1 cellular context compared by ENCODE assay signal in genomic region chr13:44917589-44918322, GRCh38.
TF ChIP-seq lines count a peak whose summit lies in the region.

No MANE protein-coding gene starts in this region.

TF ChIP-seq in HepG2, 621 proteins besides CTCF, POLR2A, EP300 and RAD21 (continued from another document and continues in another):
- TF ChIP-seq BRF2 (CRISPR knock-in tag; IDR thresholded peaks at IDR 0.05), result no peak
- no peak for TF ChIP-seq EEA1 (CRISPR knock-in tag; IDR thresholded peaks at IDR 0.05; ENCODE audit: borderline replicate concordance)
- TF ChIP-seq RELA (CRISPR knock-in tag; IDR thresholded peaks at IDR 0.05), result peak; percentile 42; the same call in 1 of the 2 replicates
- TF ChIP-seq TOPORS (CRISPR knock-in tag; IDR thresholded peaks at IDR 0.05), result peak; percentile 65; the same call in 1 of the 2 replicates
- no peak for TF ChIP-seq TMF1 (CRISPR knock-in tag; IDR thresholded peaks at IDR 0.05; ENCODE audit: low read depth)
- no peak for TF ChIP-seq ZNF570 (CRISPR knock-in tag; IDR thresholded peaks at IDR 0.05; ENCODE audit: borderline replicate concordance)
- TF ChIP-seq, protein P1, sequence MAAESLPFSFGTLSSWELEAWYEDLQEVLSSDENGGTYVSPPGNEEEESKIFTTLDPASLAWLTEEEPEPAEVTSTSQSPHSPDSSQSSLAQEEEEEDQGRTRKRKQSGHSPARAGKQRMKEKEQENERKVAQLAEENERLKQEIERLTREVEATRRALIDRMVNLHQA (CRISPR knock-in tag; IDR thresholded peaks at IDR 0.05), result no peak
- TF ChIP-seq ATF4 (CRISPR knock-in tag; IDR thresholded peaks at IDR 0.05), result 0 out of 4 replicates have a peak, but pooled peaks of 1 of the 2 experiments have one; percentile 1
- no peak for TF ChIP-seq ZNF75D (CRISPR knock-in tag; IDR thresholded peaks at IDR 0.05; ENCODE audit: borderline replicate concordance)
- no peak for TF ChIP-seq ZKSCAN5 (CRISPR knock-in tag; IDR thresholded peaks at IDR 0.05)
- no peak for TF ChIP-seq MTA3 (CRISPR knock-in tag; IDR thresholded peaks at IDR 0.05)
- TF ChIP-seq, protein P2, sequence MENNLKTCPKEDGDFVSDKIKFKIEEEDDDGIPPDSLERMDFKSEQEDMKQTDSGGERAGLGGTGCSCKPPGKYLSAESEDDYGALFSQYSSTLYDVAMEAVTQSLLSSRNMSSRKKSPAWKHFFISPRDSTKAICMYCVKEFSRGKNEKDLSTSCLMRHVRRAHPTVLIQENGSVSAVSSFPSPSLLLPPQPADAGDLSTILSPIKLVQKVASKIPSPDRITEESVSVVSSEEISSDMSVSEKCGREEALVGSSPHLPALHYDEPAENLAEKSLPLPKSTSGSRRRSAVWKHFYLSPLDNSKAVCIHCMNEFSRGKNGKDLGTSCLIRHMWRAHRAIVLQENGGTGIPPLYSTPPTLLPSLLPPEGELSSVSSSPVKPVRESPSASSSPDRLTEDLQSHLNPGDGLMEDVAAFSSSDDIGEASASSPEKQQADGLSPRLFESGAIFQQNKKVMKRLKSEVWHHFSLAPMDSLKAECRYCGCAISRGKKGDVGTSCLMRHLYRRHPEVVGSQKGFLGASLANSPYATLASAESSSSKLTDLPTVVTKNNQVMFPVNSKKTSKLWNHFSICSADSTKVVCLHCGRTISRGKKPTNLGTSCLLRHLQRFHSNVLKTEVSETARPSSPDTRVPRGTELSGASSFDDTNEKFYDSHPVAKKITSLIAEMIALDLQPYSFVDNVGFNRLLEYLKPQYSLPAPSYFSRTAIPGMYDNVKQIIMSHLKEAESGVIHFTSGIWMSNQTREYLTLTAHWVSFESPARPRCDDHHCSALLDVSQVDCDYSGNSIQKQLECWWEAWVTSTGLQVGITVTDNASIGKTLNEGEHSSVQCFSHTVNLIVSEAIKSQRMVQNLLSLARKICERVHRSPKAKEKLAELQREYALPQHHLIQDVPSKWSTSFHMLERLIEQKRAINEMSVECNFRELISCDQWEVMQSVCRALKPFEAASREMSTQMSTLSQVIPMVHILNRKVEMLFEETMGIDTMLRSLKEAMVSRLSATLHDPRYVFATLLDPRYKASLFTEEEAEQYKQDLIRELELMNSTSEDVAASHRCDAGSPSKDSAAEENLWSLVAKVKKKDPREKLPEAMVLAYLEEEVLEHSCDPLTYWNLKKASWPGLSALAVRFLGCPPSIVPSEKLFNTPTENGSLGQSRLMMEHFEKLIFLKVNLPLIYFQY (CRISPR knock-in tag; IDR thresholded peaks at IDR 0.05; ENCODE audit: borderline replicate concordance), result 0 out of 2 replicates have a peak, but pooled peaks have one; percentile 30
- no peak for TF ChIP-seq GZF1 (CRISPR knock-in tag; IDR thresholded peaks at IDR 0.05)
- TF ChIP-seq MTF2 (CRISPR knock-in tag; IDR thresholded peaks at IDR 0.05; ENCODE audit: borderline replicate concordance), result 0 out of 2 replicates have a peak, but pooled peaks have one; percentile 21
- TF ChIP-seq HDAC1 (CRISPR knock-in tag; IDR thresholded peaks at IDR 0.05), result peak; percentile 46; the same call in 1 of the 2 replicates
- TF ChIP-seq ZNF224 (CRISPR knock-in tag; IDR thresholded peaks at IDR 0.05), result peak; percentile 63
- no peak for TF ChIP-seq ZNF530 (CRISPR knock-in tag; IDR thresholded peaks at IDR 0.05; ENCODE audit: low read depth)
- no peak for TF ChIP-seq MAFF (IDR thresholded peaks at IDR 0.05; ENCODE audit: low read depth, low read length)
- TF ChIP-seq SIN3B (IDR thresholded peaks at IDR 0.05; ENCODE audit: low read length), result peak; percentile 29; the same call in 1 of the 2 replicates
- TF ChIP-seq ZNF335 (CRISPR knock-in tag; IDR thresholded peaks at IDR 0.05), result no peak; the same call in 1 of the 2 replicates
- TF ChIP-seq CSRNP2 (CRISPR knock-in tag; conservative IDR thresholded peaks at IDR 0.05; ENCODE audit: low read depth), result no peak
- 0 out of 2 replicates have a peak, but pooled peaks have one; percentile 14 for TF ChIP-seq ZNF644 (CRISPR knock-in tag; IDR thresholded peaks at IDR 0.05; ENCODE audit: low read depth)
- no peak for TF ChIP-seq JARID2 (CRISPR knock-in tag; IDR thresholded peaks at IDR 0.05; ENCODE audit: insufficient replicate concordance)
- peak; percentile 71; the same call in 1 of the 2 replicates for TF ChIP-seq ZSCAN29 (CRISPR knock-in tag; conservative IDR thresholded peaks at IDR 0.05)
- no peak for TF ChIP-seq ZNF782 (CRISPR knock-in tag; IDR thresholded peaks at IDR 0.05; ENCODE audit: borderline replicate concordance)
- no peak for TF ChIP-seq NPAS2 (CRISPR knock-in tag; IDR thresholded peaks at IDR 0.05; ENCODE audit: borderline replicate concordance)
- peak; percentile 69 for TF ChIP-seq ZBTB21 (CRISPR knock-in tag; IDR thresholded peaks at IDR 0.05)
- TF ChIP-seq, protein P3, sequence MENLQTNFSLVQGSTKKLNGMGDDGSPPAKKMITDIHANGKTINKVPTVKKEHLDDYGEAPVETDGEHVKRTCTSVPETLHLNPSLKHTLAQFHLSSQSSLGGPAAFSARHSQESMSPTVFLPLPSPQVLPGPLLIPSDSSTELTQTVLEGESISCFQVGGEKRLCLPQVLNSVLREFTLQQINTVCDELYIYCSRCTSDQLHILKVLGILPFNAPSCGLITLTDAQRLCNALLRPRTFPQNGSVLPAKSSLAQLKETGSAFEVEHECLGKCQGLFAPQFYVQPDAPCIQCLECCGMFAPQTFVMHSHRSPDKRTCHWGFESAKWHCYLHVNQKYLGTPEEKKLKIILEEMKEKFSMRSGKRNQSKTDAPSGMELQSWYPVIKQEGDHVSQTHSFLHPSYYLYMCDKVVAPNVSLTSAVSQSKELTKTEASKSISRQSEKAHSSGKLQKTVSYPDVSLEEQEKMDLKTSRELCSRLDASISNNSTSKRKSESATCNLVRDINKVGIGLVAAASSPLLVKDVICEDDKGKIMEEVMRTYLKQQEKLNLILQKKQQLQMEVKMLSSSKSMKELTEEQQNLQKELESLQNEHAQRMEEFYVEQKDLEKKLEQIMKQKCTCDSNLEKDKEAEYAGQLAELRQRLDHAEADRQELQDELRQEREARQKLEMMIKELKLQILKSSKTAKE (CRISPR knock-in tag; IDR thresholded peaks at IDR 0.05; ENCODE audit: borderline replicate concordance), result no peak
- no peak for TF ChIP-seq ZFP1 (CRISPR knock-in tag; IDR thresholded peaks at IDR 0.05)
- TF ChIP-seq TAF15 (IDR thresholded peaks at IDR 0.05; ENCODE audit: low read depth, low read length, poor library complexity, severe bottlenecking), result no peak
- TF ChIP-seq ZSCAN20 (CRISPR knock-in tag; IDR thresholded peaks at IDR 0.05; ENCODE audit: borderline replicate concordance), result peak; percentile 5; the same call in 1 of the 2 replicates
- TF ChIP-seq AGO1 (IDR thresholded peaks at IDR 0.05; ENCODE audit: low read depth, low read length, poor library complexity, severe bottlenecking), result no peak
- TF ChIP-seq ZNF280B (CRISPR knock-in tag; IDR thresholded peaks at IDR 0.05; ENCODE audit: borderline replicate concordance), result no peak
- no peak for TF ChIP-seq NFIB (CRISPR knock-in tag; IDR thresholded peaks at IDR 0.05; ENCODE audit: borderline replicate concordance)
- TF ChIP-seq ADNP (CRISPR knock-in tag; IDR thresholded peaks at IDR 0.05), result no peak
- 0 out of 2 replicates have a peak, but pooled peaks have one; percentile 50 for TF ChIP-seq RORA (CRISPR knock-in tag; IDR thresholded peaks at IDR 0.05)
- TF ChIP-seq ZNF878 (CRISPR knock-in tag; IDR thresholded peaks at IDR 0.05), result peak; percentile 65; the same call in 1 of the 2 replicates
- TF ChIP-seq, protein P4, sequence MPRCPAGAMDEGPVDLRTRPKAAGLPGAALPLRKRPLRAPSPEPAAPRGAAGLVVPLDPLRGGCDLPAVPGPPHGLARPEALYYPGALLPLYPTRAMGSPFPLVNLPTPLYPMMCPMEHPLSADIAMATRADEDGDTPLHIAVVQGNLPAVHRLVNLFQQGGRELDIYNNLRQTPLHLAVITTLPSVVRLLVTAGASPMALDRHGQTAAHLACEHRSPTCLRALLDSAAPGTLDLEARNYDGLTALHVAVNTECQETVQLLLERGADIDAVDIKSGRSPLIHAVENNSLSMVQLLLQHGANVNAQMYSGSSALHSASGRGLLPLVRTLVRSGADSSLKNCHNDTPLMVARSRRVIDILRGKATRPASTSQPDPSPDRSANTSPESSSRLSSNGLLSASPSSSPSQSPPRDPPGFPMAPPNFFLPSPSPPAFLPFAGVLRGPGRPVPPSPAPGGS (CRISPR knock-in tag; IDR thresholded peaks at IDR 0.05), result 0 out of 2 replicates have a peak, but pooled peaks have one; percentile 40
- TF ChIP-seq ZNF619 (CRISPR knock-in tag; IDR thresholded peaks at IDR 0.05), result no peak; the same call in 1 of the 2 replicates
- TF ChIP-seq ATF1 (CRISPR knock-in tag; IDR thresholded peaks at IDR 0.05), result peak; percentile 87
- no peak; the same call in 1 of the 2 replicates for TF ChIP-seq ZNF839 (CRISPR knock-in tag; IDR thresholded peaks at IDR 0.05; ENCODE audit: borderline replicate concordance)
- no peak for TF ChIP-seq REL (CRISPR knock-in tag; conservative IDR thresholded peaks at IDR 0.05)
- TF ChIP-seq, protein P5, sequence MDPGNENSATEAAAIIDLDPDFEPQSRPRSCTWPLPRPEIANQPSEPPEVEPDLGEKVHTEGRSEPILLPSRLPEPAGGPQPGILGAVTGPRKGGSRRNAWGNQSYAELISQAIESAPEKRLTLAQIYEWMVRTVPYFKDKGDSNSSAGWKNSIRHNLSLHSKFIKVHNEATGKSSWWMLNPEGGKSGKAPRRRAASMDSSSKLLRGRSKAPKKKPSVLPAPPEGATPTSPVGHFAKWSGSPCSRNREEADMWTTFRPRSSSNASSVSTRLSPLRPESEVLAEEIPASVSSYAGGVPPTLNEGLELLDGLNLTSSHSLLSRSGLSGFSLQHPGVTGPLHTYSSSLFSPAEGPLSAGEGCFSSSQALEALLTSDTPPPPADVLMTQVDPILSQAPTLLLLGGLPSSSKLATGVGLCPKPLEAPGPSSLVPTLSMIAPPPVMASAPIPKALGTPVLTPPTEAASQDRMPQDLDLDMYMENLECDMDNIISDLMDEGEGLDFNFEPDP (CRISPR knock-in tag; conservative IDR thresholded peaks at IDR 0.05), result no peak
- no peak for TF ChIP-seq PTBP1 (IDR thresholded peaks at IDR 0.05; ENCODE audit: low read depth, low read length, poor library complexity, severe bottlenecking)
- TF ChIP-seq ZNF660 (CRISPR knock-in tag; IDR thresholded peaks at IDR 0.05; ENCODE audit: borderline replicate concordance, low read depth), result no peak
- TF ChIP-seq, protein P6, sequence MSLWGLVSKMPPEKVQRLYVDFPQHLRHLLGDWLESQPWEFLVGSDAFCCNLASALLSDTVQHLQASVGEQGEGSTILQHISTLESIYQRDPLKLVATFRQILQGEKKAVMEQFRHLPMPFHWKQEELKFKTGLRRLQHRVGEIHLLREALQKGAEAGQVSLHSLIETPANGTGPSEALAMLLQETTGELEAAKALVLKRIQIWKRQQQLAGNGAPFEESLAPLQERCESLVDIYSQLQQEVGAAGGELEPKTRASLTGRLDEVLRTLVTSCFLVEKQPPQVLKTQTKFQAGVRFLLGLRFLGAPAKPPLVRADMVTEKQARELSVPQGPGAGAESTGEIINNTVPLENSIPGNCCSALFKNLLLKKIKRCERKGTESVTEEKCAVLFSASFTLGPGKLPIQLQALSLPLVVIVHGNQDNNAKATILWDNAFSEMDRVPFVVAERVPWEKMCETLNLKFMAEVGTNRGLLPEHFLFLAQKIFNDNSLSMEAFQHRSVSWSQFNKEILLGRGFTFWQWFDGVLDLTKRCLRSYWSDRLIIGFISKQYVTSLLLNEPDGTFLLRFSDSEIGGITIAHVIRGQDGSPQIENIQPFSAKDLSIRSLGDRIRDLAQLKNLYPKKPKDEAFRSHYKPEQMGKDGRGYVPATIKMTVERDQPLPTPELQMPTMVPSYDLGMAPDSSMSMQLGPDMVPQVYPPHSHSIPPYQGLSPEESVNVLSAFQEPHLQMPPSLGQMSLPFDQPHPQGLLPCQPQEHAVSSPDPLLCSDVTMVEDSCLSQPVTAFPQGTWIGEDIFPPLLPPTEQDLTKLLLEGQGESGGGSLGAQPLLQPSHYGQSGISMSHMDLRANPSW (CRISPR knock-in tag; IDR thresholded peaks at IDR 0.05; ENCODE audit: borderline replicate concordance), result peak; percentile 70; the same call in 1 of the 2 replicates
- no peak for TF ChIP-seq TBP (CRISPR knock-in tag; IDR thresholded peaks at IDR 0.05)
- no peak for TF ChIP-seq KMT2A (CRISPR knock-in tag; IDR thresholded peaks at IDR 0.05)
- 0 out of 2 replicates have a peak, but pooled peaks have one; percentile 33 for TF ChIP-seq ZNF343 (CRISPR knock-in tag; IDR thresholded peaks at IDR 0.05)
